8 cellular contexts compared by ENCODE assay signal in genomic region chr9:121298689-121299112, GRCh38. TPM values are rescaled to one million over a fixed set of nuclear protein-coding genes. Genes with fewer than 3 reads are reported as not detected.
DNase-seq lines count a peak whose midpoint lies in the region; ATAC-seq and TF ChIP-seq lines count a peak whose summit lies in the region.

No MANE protein-coding gene starts in this region.

- H3K9me3 ChIP-seq in right atrium auricular region: no peaks in the 10 kb centered on the region

- no peaks in the 10 kb centered on the region for H3K27me3 ChIP-seq in right atrium auricular region

- H3K36me3 ChIP-seq in right atrium auricular region: peaks cover 21% of the 10 kb centered on the region

- H3K4me1 ChIP-seq in right atrium auricular region: peaks cover 0 to 87% of the 10 kb centered on the region in 2 donors

- no peak overlapping the region for H3K27ac Mint-ChIP-seq in activated T-helper 1 cell treated with anti-CD3 and anti-CD28 coated beads, Interleukin-12 subunit alpha, Interleukin-12 subunit beta, Interleukin-2, Interleukin-4 antibody, amounts not matched to agents 30 ng/mL and 10 ng/mL and 1 ng/mL, durations not matched to agents 14 hours and 24 hours and 36 hours

- peaks cover 15% of the 10 kb centered on the region for H3K4me1 Mint-ChIP-seq in activated T-helper 1 cell treated with anti-CD3 and anti-CD28 coated beads, Interleukin-12 subunit alpha, Interleukin-12 subunit beta, Interleukin-2, Interleukin-4 antibody, amounts not matched to agents 30 ng/mL and 10 ng/mL and 1 ng/mL, durations not matched to agents 14 hours and 24 hours and 36 hours (ENCODE audit: low read depth)

- no peaks in the 10 kb centered on the region for H3K36me3 Mint-ChIP-seq in activated T-helper 1 cell treated with anti-CD3 and anti-CD28 coated beads, Interleukin-12 subunit alpha, Interleukin-12 subunit beta, Interleukin-2, Interleukin-4 antibody, amounts not matched to agents 30 ng/mL and 10 ng/mL and 1 ng/mL, durations not matched to agents 14 hours and 24 hours and 36 hours (ENCODE audit: low read depth)

- peak; percentile 73 for ATAC-seq in sciatic nerve
- no peak for ATAC-seq in HG03108 (IDR thresholded peaks at IDR 0.05; ENCODE audit: unreplicated experiment)
- no peak for ATAC-seq in HG03342 (IDR thresholded peaks at IDR 0.05; ENCODE audit: unreplicated experiment)

- H3K27ac ChIP-seq in right atrium auricular region: peak overlapping the region; percentile 87 to 97

- no peaks in the 10 kb centered on the region for H3K9me3 Mint-ChIP-seq in activated T-helper 1 cell treated with anti-CD3 and anti-CD28 coated beads, Interleukin-12 subunit alpha, Interleukin-12 subunit beta, Interleukin-2, Interleukin-4 antibody, amounts not matched to agents 30 ng/mL and 10 ng/mL and 1 ng/mL, durations not matched to agents 14 hours and 24 hours and 36 hours

- intact Hi-C loops in activated T-helper 1 cell treated with anti-CD3 and anti-CD28 coated beads, Interleukin-12 subunit alpha, Interleukin-12 subunit beta, Interleukin-2, Interleukin-4 antibody, amounts not matched to agents 30 ng/mL and 10 ng/mL and 1 ng/mL, durations not matched to agents 14 hours and 24 hours and 36 hours (cut with micrococcal nuclease): no loop called here
- intact Hi-C loops in sciatic nerve (cut with DNase I): no loop called here

- peaks cover 18% of the 10 kb centered on the region for H3K27me3 Mint-ChIP-seq in activated T-helper 1 cell treated with anti-CD3 and anti-CD28 coated beads, Interleukin-12 subunit alpha, Interleukin-12 subunit beta, Interleukin-2, Interleukin-4 antibody, amounts not matched to agents 30 ng/mL and 10 ng/mL and 1 ng/mL, durations not matched to agents 14 hours and 24 hours and 36 hours (ENCODE audit: insufficient read depth)

- peak overlapping the region; percentile 56 to 63 for H3K4me3 ChIP-seq in right atrium auricular region

- peak overlapping the region; percentile 46 for H3K4me3 Mint-ChIP-seq in activated T-helper 1 cell treated with anti-CD3 and anti-CD28 coated beads, Interleukin-12 subunit alpha, Interleukin-12 subunit beta, Interleukin-2, Interleukin-4 antibody, amounts not matched to agents 30 ng/mL and 10 ng/mL and 1 ng/mL, durations not matched to agents 14 hours and 24 hours and 36 hours

- TF ChIP-seq CTCF in GM20000 (IDR thresholded peaks at IDR 0.05; ENCODE audit: extremely low read depth, missing control alignments) (no peak), right atrium auricular region (IDR thresholded peaks at IDR 0.05) (no peak)

- DNase-seq in GM20000 (ENCODE audit: low spot score) (peak; percentile 49), right atrium auricular region (ENCODE audit: low spot score) (no peak), sciatic nerve (ENCODE audit: low spot score) (no peak), NAMALWA (ENCODE audit: low spot score) (no peak), NCI-H146 (lab: John Stamatoyannopoulos, UW) (no peak)
- no peak for DNase-seq in activated T-helper 1 cell treated with anti-CD3 and anti-CD28 coated beads, Interleukin-12 subunit alpha, Interleukin-12 subunit beta, Interleukin-2, Interleukin-4 antibody, amounts not matched to agents 30 ng/mL and 10 ng/mL and 1 ng/mL, durations not matched to agents 14 hours and 24 hours and 36 hours (ENCODE audit: low spot score)

RNA-seq across cellular contexts. Expression of gene GSN, which starts 30.7 kb away (rescaled TPM):
- total RNA-seq in activated T-helper 1 cell treated with anti-CD3 and anti-CD28 coated beads, Interleukin-12 subunit alpha, Interleukin-12 subunit beta, Interleukin-2, Interleukin-4 antibody, amounts not matched to agents 30 ng/mL and 10 ng/mL and 1 ng/mL, durations not matched to agents 14 hours and 24 hours and 36 hours: 1.5 and 2.5 TPM in 2 replicates
- total RNA-seq in right atrium auricular region: 1,000 to 10,000 TPM; 1,444 to 3,478 TPM
- 1,757 TPM for total RNA-seq in sciatic nerve

Comparison
In these comparisons a context has a peak if more than half of its experiments do, and no peak if none do; other contexts are left out.
1. RNA of gene GSN, which starts 30.7 kb away (total RNA-seq): 1,444 to 3,478 TPM in right atrium auricular region and 1,757 TPM in sciatic nerve (single experiment); 1.5 to 2.5 TPM in activated T-helper 1 cell treated with anti-CD3 and anti-CD28 coated beads, Interleukin-12 subunit alpha, Interleukin-12 subunit beta, Interleukin-2, Interleukin-4 antibody, amounts not matched to agents 30 ng/mL and 10 ng/mL and 1 ng/mL, durations not matched to agents 14 hours and 24 hours and 36 hours; every median in the first group is over 100 times any median in the second.